In the genomic region with DNA sequence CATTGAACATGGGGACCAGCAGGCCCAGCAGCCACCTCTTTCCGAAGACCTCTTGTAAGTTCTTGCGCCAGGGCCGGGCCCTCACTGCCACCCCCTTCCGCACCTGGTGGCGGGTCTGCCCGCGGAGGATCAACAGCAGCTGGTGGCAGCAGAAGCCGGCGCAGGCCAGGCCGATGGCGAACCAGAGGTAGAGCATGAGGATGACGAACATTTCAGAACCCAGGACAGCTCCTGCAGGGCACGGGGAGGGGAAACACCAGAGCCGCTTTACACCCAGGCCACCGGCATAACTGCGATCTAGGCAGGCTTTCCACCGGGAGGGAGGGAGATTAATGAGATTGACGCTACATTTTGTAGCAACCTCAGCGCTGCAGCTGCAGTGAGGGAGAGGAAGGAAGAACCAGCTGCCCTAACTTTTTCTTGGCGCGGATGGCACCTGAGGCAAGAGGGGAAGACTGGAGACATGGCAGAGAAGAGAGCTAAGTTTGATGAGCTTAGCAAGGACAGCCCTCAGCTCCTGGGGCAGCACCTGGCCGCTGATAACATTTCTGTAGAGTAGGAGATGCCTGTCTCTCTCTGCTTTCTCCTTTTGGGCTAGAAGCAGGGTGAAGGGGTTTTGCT, we compare ENCODE assay signal across 8 cellular contexts. TPM values are rescaled to one million over a fixed set of nuclear protein-coding genes. Genes with fewer than 3 reads are reported as not detected.
DNase-seq lines count a peak whose midpoint lies in the region; ATAC-seq, FAIRE-seq and TF ChIP-seq lines count a peak whose summit lies in the region.

No MANE protein-coding gene starts in this region.

- peaks cover 2% of the 10 kb centered on the region for H3K4me1 Mint-ChIP-seq in activated naive CD8-positive, alpha-beta T cell treated with anti-CD3 and anti-CD28 coated beads, Interleukin-2, amount 50 U/mL, for 24 hours

- DNase-seq in A549 (ENCODE audit: low read depth in 1 of 2, low spot score in 1 of 2) (peak; percentile 49 to 65), PC-9 (peak; percentile 53 to 75), kidney (peak; percentile 81), NCI-H2107 treated with DMSO at 0.1 percent for 48 hours (lab: John Stamatoyannopoulos, UW; ENCODE audit: unreplicated experiment) (no peak)
- peak; percentile 69 for DNase-seq in activated naive CD8-positive, alpha-beta T cell treated with anti-CD3 and anti-CD28 coated beads, Interleukin-2, amount 50 U/mL, for 24 hours
- DNase-seq in stimulated activated CD8-positive, alpha-beta memory T cell treated with anti-CD3 and anti-CD28 coated beads, Interleukin-15, amount 100 ng/mL, for 1 hour (ENCODE audit: low read depth): peak; percentile 25

- no peaks in the 10 kb centered on the region for H3K9me3 Mint-ChIP-seq in activated naive CD8-positive, alpha-beta T cell treated with anti-CD3 and anti-CD28 coated beads, Interleukin-2, amount 50 U/mL, for 24 hours

- no peak overlapping the region for H3K4me3 ChIP-seq in A549
- no peak overlapping the region for H3K4me3 ChIP-seq in PC-9
- no peak overlapping the region for H3K4me3 ChIP-seq in kidney (ENCODE audit: low read length in 2 of 2)

- no peak overlapping the region for H3K27ac Mint-ChIP-seq in activated naive CD8-positive, alpha-beta T cell treated with anti-CD3 and anti-CD28 coated beads, Interleukin-2, amount 50 U/mL, for 24 hours

- TF ChIP-seq POLR2A in A549 (IDR thresholded peaks at IDR 0.05; ENCODE audit: low read length): no peak

- BruUV-seq in PC-9 (replicated peaks; lab: Mats Ljungman, UMichigan): no TSS peak

- TF ChIP-seq RAD21 in A549 (conservative IDR thresholded peaks at IDR 0.05 in 1 of 2, IDR thresholded peaks at IDR 0.05 in 1 of 2): no peak

- peaks cover 58% of the 10 kb centered on the region for H3K27me3 Mint-ChIP-seq in activated naive CD8-positive, alpha-beta T cell treated with anti-CD3 and anti-CD28 coated beads, Interleukin-2, amount 50 U/mL, for 24 hours

- POLR2A ChIA-PET in A549 (lab: Yijun Ruan, JAX): no interaction called here
- POLR2A ChIA-PET in PC-9 (lab: Charles Lee; ENCODE audit: unreplicated experiment): interaction anchor here (0.6 kb wide), 4 partner anchors 21 to 280 kb away, joined by 3 to 6 read pairs (median 3); no protein-coding TSS in a partner anchor

- H3K9me3 ChIP-seq in A549 (no peaks in the 10 kb centered on the region), PC-9 (ENCODE audit: insufficient read depth, low read depth) (no peaks in the 10 kb centered on the region), kidney (ENCODE audit: control insufficient read depth in 1 of 2, low read length in 2 of 2) (no peaks in the 10 kb centered on the region)

- no peaks in the 10 kb centered on the region for H3K9me2 ChIP-seq in PC-9 (ENCODE audit: insufficient read depth)

- TF ChIP-seq CTCF in A549 (IDR thresholded peaks at IDR 0.05): no peak
- no peak for TF ChIP-seq CTCF in PC-9 (conservative IDR thresholded peaks at IDR 0.05)
- no peak for TF ChIP-seq CTCF in kidney (IDR thresholded peaks at IDR 0.05; ENCODE audit: borderline replicate concordance, extremely low read depth, insufficient read depth)

- TF ChIP-seq EP300 in A549 (IDR thresholded peaks at IDR 0.05): no peak

- no peaks in the 10 kb centered on the region for H3K79me2 ChIP-seq in PC-9 (ENCODE audit: low read depth)

- no peaks in the 10 kb centered on the region for H3K4me1 ChIP-seq in A549
- H3K4me1 ChIP-seq in PC-9 (replicated peaks; ENCODE audit: insufficient read depth): no peaks in the 10 kb centered on the region
- no peaks in the 10 kb centered on the region for H3K4me1 ChIP-seq in kidney (ENCODE audit: control insufficient read depth in 1 of 2, insufficient read depth in 1 of 2, low read depth in 1 of 2, low read length in 2 of 2)

- peaks cover 3% of the 10 kb centered on the region; the same call in 1 of the 2 replicates for H4K20me1 ChIP-seq in PC-9 (ENCODE audit: insufficient read depth)

- H3K36me3 Mint-ChIP-seq in activated naive CD8-positive, alpha-beta T cell treated with anti-CD3 and anti-CD28 coated beads, Interleukin-2, amount 50 U/mL, for 24 hours (ENCODE audit: low read depth): no peaks in the 10 kb centered on the region

- no peak for FAIRE-seq in A549 (lab: Jason Lieb, UNC)
- FAIRE-seq in kidney (lab: Jason Lieb, UNC): no peak

- ATAC-seq in A549 (peak; percentile 55 to 78; a peak in 5 of 6 replicates), GM21786 (IDR thresholded peaks at IDR 0.05; ENCODE audit: unreplicated experiment) (peak; percentile 48), HG03457 (IDR thresholded peaks at IDR 0.05; ENCODE audit: unreplicated experiment) (no peak)
- peak; percentile 58 for ATAC-seq in activated naive CD8-positive, alpha-beta T cell treated with anti-CD3 and anti-CD28 coated beads, Interleukin-2, amount 50 U/mL, for 24 hours

- H3K4me2 ChIP-seq in A549 (no peak overlapping the region), PC-9 (no peak overlapping the region)

- no peak overlapping the region for H3K9ac ChIP-seq in kidney (ENCODE audit: low read length in 2 of 2)

- no peak overlapping the region for H3K27ac ChIP-seq in A549
- H3K27ac ChIP-seq in PC-9: no peak overlapping the region
- no peak overlapping the region for H3K27ac ChIP-seq in kidney (ENCODE audit: low read depth in 2 of 2, low read length in 2 of 2)

- no peaks in the 10 kb centered on the region for H3F3A ChIP-seq in PC-9 (ENCODE audit: insufficient read depth, low read depth)

- WGBS in A549 (ENCODE audit: missing lambda C conversion rate): 21% methylated on average over 19 of the region's 22 CpGs

- H2AFZ ChIP-seq in PC-9: no peak overlapping the region

- no peak overlapping the region for H3K4me3 Mint-ChIP-seq in activated naive CD8-positive, alpha-beta T cell treated with anti-CD3 and anti-CD28 coated beads, Interleukin-2, amount 50 U/mL, for 24 hours

- H3K27me3 ChIP-seq in PC-9 (ENCODE audit: insufficient read depth, low read depth): peaks cover 94% of the 10 kb centered on the region

- CTCF ChIA-PET in A549 (lab: Yijun Ruan, JAX) (interaction anchor here (0.9 to 4.7 kb wide), 8 partner anchors 9 to 261 kb away, joined by 3 to 52 read pairs (median 10); no protein-coding TSS in a partner anchor), PC-9 (lab: Charles Lee) (interaction anchor here (0.7 kb wide), 1 partner anchor 8 kb away, joined by 3 read pairs; no protein-coding TSS in a partner anchor)

- intact Hi-C loops in PC-9 (cut with micrococcal nuclease; ENCODE audit: unreplicated experiment): no loop called here
- intact Hi-C loops in kidney (cut with DNase I): no loop called here

- no peaks in the 10 kb centered on the region for H3K36me3 ChIP-seq in PC-9 (ENCODE audit: low read depth)
- no peaks in the 10 kb centered on the region for H3K36me3 ChIP-seq in kidney (ENCODE audit: control insufficient read depth in 1 of 2, insufficient read depth in 2 of 2, low read length in 2 of 2)

TF ChIP-seq in A549, 52 proteins besides CTCF, POLR2A, EP300 and RAD21 (continues in another document):
- TF ChIP-seq REST (IDR thresholded peaks at IDR 0.05) (peak; percentile 92), HOXB5 (CRISPR knock-in tag; IDR thresholded peaks at IDR 0.05) (0 out of 2 replicates have a peak, but pooled peaks have one; percentile 24)

RNA-seq across cellular contexts. Expression of gene ZDHHC22, which starts 7.8 kb away (rescaled TPM):
- polyA plus RNA-seq in A549 (2011; rRNA removed) (0.04 and 0.11 TPM in 2 replicates), A549 (2017; fragmentation: RNase III; extraction: RNeasy Plus Mini Kit Qiagen cat#74134 plus additional on column Dnase treatment) (0.16 to 0.28 TPM (median 0.23 TPM) in 3 replicates), kidney (ENCODE audit: insufficient read depth, low read depth, low replicate concordance) (not detected)
- polyA plus RNA-seq in A549 (2012; cell fraction: cytosol; rRNA removed): 0.08 and 0.10 TPM in 2 replicates
- 0.10 and 0.12 TPM in 2 replicates for polyA plus RNA-seq in A549 (2012; cell fraction: nucleus; rRNA removed)
- polyA minus RNA-seq in A549 (2011; rRNA and poly(A)+ RNA removed): 0.08 TPM in 1 of 2 replicates, not detected in the other
- total RNA-seq in PC-9 (2021) (not detected in 2 replicates), kidney (not detected)

RNA-seq across cellular contexts. Expression of gene CIPC, which starts 35.8 kb away (rescaled TPM):
- 13.9 and 15.2 TPM in 2 replicates for polyA plus RNA-seq in A549 (2011; rRNA removed)
- polyA plus RNA-seq in A549 (2012; cell fraction: cytosol; rRNA removed): 5.2 and 7.2 TPM in 2 replicates
- 3.9 and 5.1 TPM in 2 replicates for polyA plus RNA-seq in A549 (2012; cell fraction: nucleus; rRNA removed)
- polyA plus RNA-seq in A549 (2017; fragmentation: RNase III; extraction: RNeasy Plus Mini Kit Qiagen cat#74134 plus additional on column Dnase treatment): 8.9 to 9.6 TPM (median 8.9 TPM) in 3 replicates
- 12.4 and 15.7 TPM in 2 replicates for polyA minus RNA-seq in A549 (2011; rRNA and poly(A)+ RNA removed)
- 54.7 and 66.3 TPM in 2 replicates for total RNA-seq in PC-9 (2021)
- 23.5 TPM for total RNA-seq in kidney
- polyA plus RNA-seq in kidney (ENCODE audit: insufficient read depth, low read depth, low replicate concordance): 12.8 TPM

RNA-seq across cellular contexts. Expression of gene TMEM63C, which starts 47.8 kb away (rescaled TPM):
- polyA plus RNA-seq in A549 (2011; rRNA removed) (0.57 and 0.86 TPM in 2 replicates), A549 (2017; fragmentation: RNase III; extraction: RNeasy Plus Mini Kit Qiagen cat#74134 plus additional on column Dnase treatment) (0.43 to 0.91 TPM (median 0.73 TPM) in 3 replicates), kidney (ENCODE audit: insufficient read depth, low read depth, low replicate concordance) (0.84 TPM)
- 0.26 and 0.40 TPM in 2 replicates for polyA plus RNA-seq in A549 (2012; cell fraction: cytosol; rRNA removed)
- polyA plus RNA-seq in A549 (2012; cell fraction: nucleus; rRNA removed): 0.72 and 0.82 TPM in 2 replicates
- polyA minus RNA-seq in A549 (2011; rRNA and poly(A)+ RNA removed): 1.2 and 2.1 TPM in 2 replicates
- total RNA-seq in PC-9 (2021) (2.1 and 2.2 TPM in 2 replicates), kidney (1.9 TPM)
